ENCODE assay signal across 9 cellular contexts in genomic region chr22:46056169-46057041, GRCh38.
A peak's percentile ranks its signal among the peaks of the same experiment; 100 is the strongest.
DNase-seq lines count a peak whose midpoint lies in the region; ATAC-seq, FAIRE-seq and TF ChIP-seq lines count a peak whose summit lies in the region.
"Had no signal": no experiment of that assay in that cellular context is flagged by ENCODE, and none has a peak within 500 bp of the region (broad histone marks: within the 10 kb centered on the region; RNA-seq: fewer than 3 reads in every experiment).

No MANE protein-coding gene starts in this region.

- peaks cover 19 to 59% (median 31%) of the 10 kb centered on the region in 3 donors for H3K4me1 Mint-ChIP-seq in naive B cell
- H3K4me1 Mint-ChIP-seq: neural crest cell had no signal

- H3K36me3 ChIP-seq in Karpas-422 (ENCODE audit: insufficient read depth, low read length) (no peaks in the 10 kb centered on the region), duodenal mucosa (ENCODE audit: control insufficient read depth in 1 of 2, insufficient read depth in 2 of 2, low read length in 2 of 2) (no peaks in the 10 kb centered on the region)

- H3K4me3 Mint-ChIP-seq in naive B cell = peak overlapping the region in 6 of 8 donors; percentile 15 to 89 (median 41)
- H3K4me3 Mint-ChIP-seq: neural crest cell had no signal

- ATAC-seq in naive B cell (ENCODE audit: low read depth in 2 of 2) (no peak), GM19324 (IDR thresholded peaks at IDR 0.05; ENCODE audit: low FRiP score, unreplicated experiment) (no peak)

- peaks cover 16% of the 10 kb centered on the region for H3K79me2 ChIP-seq in Karpas-422 (ENCODE audit: low read length)

- no peak for FAIRE-seq in H54 (lab: Jason Lieb, UNC)
- no peak for FAIRE-seq in D721Med (lab: Jason Lieb, UNC)

- no peak overlapping the region for H3K4me3 ChIP-seq in Karpas-422 (ENCODE audit: low read length)
- H3K4me3 ChIP-seq in duodenal mucosa (ENCODE audit: low read depth in 1 of 2, low read length in 2 of 2) = peak overlapping the region; percentile 72 to 85

- H3K27me3 Mint-ChIP-seq in naive B cell = no peaks in the 10 kb centered on the region

- H3K9ac ChIP-seq in Karpas-422 (ENCODE audit: low read length) (peak overlapping the region; percentile 68), duodenal mucosa (ENCODE audit: low read depth in 1 of 2, low read length in 2 of 2) (peak overlapping the region; percentile 2 to 42)

- DNase-seq in Ammon's horn (ENCODE audit: low spot score) (peak; percentile 96), Karpas-422 (no peak), naive B cell (no peak), H54 (ENCODE audit: insufficient read length, low spot score) (no peak), GDM1 (lab: John Stamatoyannopoulos, UW) (no peak), D721Med (ENCODE audit: insufficient read length, low spot score) (no peak)

- H3K27me3 ChIP-seq in Karpas-422 (ENCODE audit: low read length) (no peaks in the 10 kb centered on the region), duodenal mucosa (ENCODE audit: control insufficient read depth in 1 of 2, insufficient read depth in 2 of 2, low read length in 2 of 2) (no peaks in the 10 kb centered on the region)

- no peaks in the 10 kb centered on the region for H3K9me2 ChIP-seq in Karpas-422 (replicated peaks; ENCODE audit: insufficient read depth, low read length)

- no peak for TF ChIP-seq POLR2A in H54 (IDR thresholded peaks at IDR 0.05; ENCODE audit: low read depth, low read length)

- H3K4me1 ChIP-seq in Karpas-422 (ENCODE audit: low read length) (peaks cover 67% of the 10 kb centered on the region), duodenal mucosa (ENCODE audit: control insufficient read depth in 1 of 2, insufficient read depth in 2 of 2, low read length in 2 of 2) (peaks cover 45 to 64% of the 10 kb centered on the region in 2 donors)

- no peak overlapping the region for H2AFZ ChIP-seq in Karpas-422 (ENCODE audit: low read length)

- H3K36me3 Mint-ChIP-seq in naive B cell = no peaks in the 10 kb centered on the region

- no peaks in the 10 kb centered on the region for H4K20me1 ChIP-seq in Karpas-422 (ENCODE audit: insufficient read depth, low read depth, low read length)

- H3K27ac Mint-ChIP-seq in naive B cell = peak overlapping the region in 5 of 6 donors; percentile 35 to 96 (median 93)

- H3K9me3 ChIP-seq in Karpas-422 (ENCODE audit: low read length) (no peaks in the 10 kb centered on the region), duodenal mucosa (ENCODE audit: control insufficient read depth in 1 of 2, low read length in 2 of 2) (no peaks in the 10 kb centered on the region)

- TF ChIP-seq CTCF in D721Med (IDR thresholded peaks at IDR 0.05; ENCODE audit: insufficient read depth, missing control alignments) = no peak

- H3K27ac ChIP-seq in Karpas-422 (ENCODE audit: low read length) (peak overlapping the region; percentile 97), duodenal mucosa (ENCODE audit: low read depth, low read length) (peak overlapping the region; percentile 82)

- peak overlapping the region; percentile 99 for H3K4me2 ChIP-seq in Karpas-422 (ENCODE audit: low read depth, low read length, poor library complexity, severe bottlenecking)

- H3K9me3 Mint-ChIP-seq in naive B cell = no peaks in the 10 kb centered on the region
- H3K9me3 Mint-ChIP-seq: neural crest cell had no signal
